8 cellular contexts compared by ENCODE assay signal in genomic region chr12:98645572-98646067, GRCh38. TPM values are rescaled to one million over a fixed set of nuclear protein-coding genes. Genes with fewer than 3 reads are reported as not detected.
DNase-seq lines count a peak whose midpoint lies in the region; ATAC-seq and TF ChIP-seq lines count a peak whose summit lies in the region.

No MANE protein-coding gene starts in this region.

- H3K9me3 ChIP-seq in breast epithelium, result no peaks in the 10 kb centered on the region

- H3K36me3 ChIP-seq in breast epithelium, result peaks cover 5% of the 10 kb centered on the region

- peak overlapping the region; percentile 97 to 99 (median 97) for H3K4me3 ChIP-seq in breast epithelium

- TF ChIP-seq POLR2A in breast epithelium (IDR thresholded peaks at IDR 0.05), result no peak

- DNase-seq in NCI-H345 (lab: John Stamatoyannopoulos, UW), result peak; percentile 35
- no peak for DNase-seq in NCI-H345 treated with DMSO at 0.1 percent for 48 hours (lab: John Stamatoyannopoulos, UW; ENCODE audit: unreplicated experiment)
- DNase-seq in OCI-M1 (lab: John Stamatoyannopoulos, UW), result peak; percentile 45
- DNase-seq in breast epithelium (ENCODE audit: low spot score in 2 of 2), result no peak
- peak; percentile 68 for DNase-seq in islet precursor cell
- DNase-seq in stimulated activated CD8-positive, alpha-beta memory T cell treated with anti-CD3 and anti-CD28 coated beads, Interleukin-7, amount 100 ng/mL, for 24 hours (ENCODE audit: low read depth), result peak; percentile 1
- no peak for DNase-seq in NCI-H774 (lab: John Stamatoyannopoulos, UW)

- peak; percentile 1 for ATAC-seq in HG02588 (IDR thresholded peaks at IDR 0.05; ENCODE audit: unreplicated experiment)

- no peak for TF ChIP-seq CTCF in breast epithelium (IDR thresholded peaks at IDR 0.05)

- no peaks in the 10 kb centered on the region for H3K27me3 ChIP-seq in breast epithelium

- peak overlapping the region; percentile 88 to 91 for H3K27ac ChIP-seq in breast epithelium

- intact Hi-C loops in breast epithelium (cut with DNase I; ENCODE audit: low total_unique reads), result loop anchor here (5.0 kb wide), 1 partner anchor 643 kb away; no protein-coding TSS in a partner anchor

- H3K4me1 ChIP-seq in breast epithelium, result no peaks in the 10 kb centered on the region

RNA-seq across cellular contexts. Expression of gene APAF1, which starts 0.5 kb away (rescaled TPM):
- total RNA-seq in breast epithelium, result 10 to 100 TPM; 10.1 to 18.1 (median 16.4) TPM

RNA-seq across cellular contexts. Expression of gene IKBIP, which starts 1.0 kb away (rescaled TPM):
- total RNA-seq in breast epithelium, result 10 to 100 TPM; 10.7 to 19.7 (median 12.3) TPM

RNA-seq across cellular contexts. Expression of gene SLC25A3, which starts 52.1 kb away (rescaled TPM):
- total RNA-seq in breast epithelium, result 100 to 1,000 TPM; 327 to 469 (median 356) TPM

Comparison
In these comparisons a context has a peak if more than half of its experiments do, and no peak if none do; other contexts are left out.
1. DNase-seq: peak in NCI-H345 (single experiment), OCI-M1 (single experiment), islet precursor cell (single experiment) and stimulated activated CD8-positive, alpha-beta memory T cell treated with anti-CD3 and anti-CD28 coated beads, Interleukin-7, amount 100 ng/mL, for 24 hours (single experiment); none in NCI-H345 treated with DMSO at 0.1 percent for 48 hours (single experiment), breast epithelium (0 of 2) and NCI-H774 (single experiment).